ENCODE assay signal across 8 cellular contexts in genomic region chr9:128422022-128422782, GRCh38. TPM values are rescaled to one million over a fixed set of nuclear protein-coding genes. Genes with fewer than 3 reads are reported as not detected.
A peak's percentile ranks its signal among the peaks of the same experiment; 100 is the strongest.
DNase-seq lines count a peak whose midpoint lies in the region; ATAC-seq, FAIRE-seq and TF ChIP-seq lines count a peak whose summit lies in the region.
"Not testable (repeated sequence)": the region's sequence is repeated elsewhere in the genome, so short reads cannot be mapped to it uniquely, and the experiment has no call there.

No MANE protein-coding gene starts in this region.

- H3K9me3 ChIP-seq in HAP-1; astrocyte (ENCODE audit: insufficient read depth, low read depth, low read length); esophagus muscularis mucosa; tibial artery: not testable (repeated sequence)

- H4K20me1 ChIP-seq in astrocyte (ENCODE audit: insufficient read depth, low read length) = not testable (repeated sequence)

- not testable (repeated sequence) for TF ChIP-seq EP300 in esophagus muscularis mucosa (IDR thresholded peaks at IDR 0.05)

- H3K9me3 Mint-ChIP-seq in astrocyte (ENCODE audit: unreplicated experiment); memory B cell; osteocyte (ENCODE audit: unreplicated experiment): not testable (repeated sequence)

- POLR2A ChIA-PET in RWPE1 (lab: Yijun Ruan, JAX; ENCODE audit: low non-redundant PET) = not testable (repeated sequence)

- not testable (repeated sequence) for H3K27me3 ChIP-seq in HAP-1 (ENCODE audit: low read depth); astrocyte (ENCODE audit: insufficient read depth, low read length); esophagus muscularis mucosa; tibial artery

- not testable (repeated sequence) for H3K27me3 Mint-ChIP-seq in astrocyte (ENCODE audit: low read depth, unreplicated experiment); memory B cell; osteocyte (ENCODE audit: unreplicated experiment)

- H3K4me1 ChIP-seq in HAP-1 = peaks cover 16% of the 10 kb centered on the region
- peaks cover 12% of the 10 kb centered on the region for H3K4me1 ChIP-seq in astrocyte (ENCODE audit: insufficient read depth, low read length)
- peaks cover 15 to 31% (median 28%) of the 10 kb centered on the region in 4 donors for H3K4me1 ChIP-seq in esophagus muscularis mucosa
- peaks cover 0 to 26% (median 24%) of the 10 kb centered on the region in 4 donors for H3K4me1 ChIP-seq in tibial artery

- not testable (repeated sequence) for FAIRE-seq in astrocyte (lab: Jason Lieb, UNC)

- in situ Hi-C loops in HAP-1 (cut with MboI; ENCODE audit: low sequenced_read_pairs) = not testable (repeated sequence)

- peak overlapping the region; percentile 79 for H3K4me3 Mint-ChIP-seq in astrocyte (ENCODE audit: unreplicated experiment)
- peak overlapping the region; percentile 44 for H3K4me3 Mint-ChIP-seq in memory B cell
- H3K4me3 Mint-ChIP-seq in osteocyte (ENCODE audit: unreplicated experiment) = peak overlapping the region; percentile 80

- DNase-seq in AG09309 (ENCODE audit: low read depth); HAP-1 (ENCODE audit: low spot score in 2 of 2); RWPE1 (ENCODE audit: low spot score); astrocyte (ENCODE audit: low read depth); esophagus muscularis mucosa (ENCODE audit: extremely low spot score); memory B cell (ENCODE audit: low spot score in 2 of 2); osteocyte (ENCODE audit: extremely low spot score, unreplicated experiment); tibial artery: not testable (repeated sequence)

- not testable (repeated sequence) for TF ChIP-seq CTCF in AG09309 (IDR thresholded peaks at IDR 0.05; ENCODE audit: control insufficient read depth, insufficient read depth, low read depth, low read length, missing control alignments); RWPE1 (conservative IDR thresholded peaks at IDR 0.05; ENCODE audit: low read depth); astrocyte (IDR thresholded peaks at IDR 0.05; ENCODE audit: insufficient read depth, low read depth, low read length); esophagus muscularis mucosa (IDR thresholded peaks at IDR 0.05); osteocyte (IDR thresholded peaks at IDR 0.05); tibial artery (IDR thresholded peaks at IDR 0.05)

- H3K36me3 Mint-ChIP-seq in astrocyte (ENCODE audit: low read depth, unreplicated experiment) = peaks cover 13% of the 10 kb centered on the region
- not testable (repeated sequence) for H3K36me3 Mint-ChIP-seq in memory B cell; osteocyte (ENCODE audit: unreplicated experiment)

- ATAC-seq in memory B cell (ENCODE audit: low read depth) = not testable (repeated sequence)

- not testable (repeated sequence) for H2AFZ ChIP-seq in astrocyte (ENCODE audit: low read depth, low read length)

- peak overlapping the region; percentile 73 for H3K27ac Mint-ChIP-seq in astrocyte (ENCODE audit: unreplicated experiment)
- H3K27ac Mint-ChIP-seq in memory B cell; osteocyte (ENCODE audit: unreplicated experiment): not testable (repeated sequence)

- not testable (repeated sequence) for H3K4me1 Mint-ChIP-seq in astrocyte (ENCODE audit: low read depth, unreplicated experiment); memory B cell
- H3K4me1 Mint-ChIP-seq in osteocyte (ENCODE audit: unreplicated experiment) = peaks cover 18% of the 10 kb centered on the region

- peak overlapping the region; percentile 97 for H3K4me2 ChIP-seq in astrocyte (ENCODE audit: low read length)

- CTCF ChIA-PET in RWPE1 (lab: Yijun Ruan, JAX) = interaction anchor here (0.5 to 2.9 kb wide), 2 partner anchors 16 to 213 kb away, joined by 3 to 18 read pairs; no protein-coding TSS in a partner anchor

- H3K27ac ChIP-seq in RWPE1 = peak overlapping the region; percentile 80
- not testable (repeated sequence) for H3K27ac ChIP-seq in astrocyte (ENCODE audit: low read depth, low read length)
- H3K27ac ChIP-seq in esophagus muscularis mucosa (replicated peaks in 1 of 4) = peak overlapping the region; percentile 77 to 91 (median 81)
- H3K27ac ChIP-seq in tibial artery = peak overlapping the region; percentile 80 to 81

- H3K36me3 ChIP-seq in HAP-1 (replicated peaks); astrocyte (ENCODE audit: insufficient read depth, low read length): not testable (repeated sequence)
- H3K36me3 ChIP-seq in esophagus muscularis mucosa (peaks cover 0 to 40% (median 13%) of the 10 kb centered on the region in 4 donors), tibial artery (peaks cover 0 to 29% (median 8%) of the 10 kb centered on the region in 3 donors)

- intact Hi-C loops in esophagus muscularis mucosa (cut with DNase I); tibial artery (cut with DNase I; ENCODE audit: low total_unique reads): not testable (repeated sequence)

- WGBS in esophagus muscularis mucosa = 92% methylated on average over 12 of the region's 13 CpGs

- H3K79me2 ChIP-seq in astrocyte (ENCODE audit: insufficient read depth, low read length) = peaks cover 12% of the 10 kb centered on the region

- not testable (repeated sequence) for TF ChIP-seq POLR2A in esophagus muscularis mucosa (IDR thresholded peaks at IDR 0.05; ENCODE audit: low read depth)

- H3K9ac ChIP-seq in astrocyte (ENCODE audit: low read length) = not testable (repeated sequence)

- H3K4me3 ChIP-seq in AG09309 (ENCODE audit: control insufficient read depth, low read depth, low read length) (peak overlapping the region; percentile 90), HAP-1 (peak overlapping the region; percentile 76), astrocyte (ENCODE audit: insufficient read depth, low read depth, low read length) (peak overlapping the region; percentile 73), esophagus muscularis mucosa (peak overlapping the region in 2 of 4 donors; percentile 98 to 100), tibial artery (peak overlapping the region in 1 of 2 donors; percentile 99)

RNA-seq across cellular contexts. Expression of gene CERCAM, which starts 1.5 kb away (rescaled TPM):
- total RNA-seq in astrocyte (66.1 and 99.8 TPM in 2 replicates), esophagus muscularis mucosa (10 to 100 TPM; 21.7 to 31.0 (median 27.5) TPM), osteocyte (128 and 132 TPM in 2 replicates)

RNA-seq across cellular contexts. Expression of gene ODF2, which starts 33.6 kb away (rescaled TPM):
- total RNA-seq in astrocyte = 26.2 and 28.1 TPM in 2 replicates
- 10 to 100 TPM; 18.1 to 34.3 (median 23.0) TPM for total RNA-seq in esophagus muscularis mucosa
- total RNA-seq in osteocyte = 37.7 and 40.5 TPM in 2 replicates

RNA-seq across cellular contexts. Expression of gene URM1, which starts 51.0 kb away (rescaled TPM):
- total RNA-seq in astrocyte = 50.7 and 51.6 TPM in 2 replicates
- 10 to 100 TPM; 25.3 to 36.8 (median 28.3) TPM for total RNA-seq in esophagus muscularis mucosa
- 57.0 and 62.0 TPM in 2 replicates for total RNA-seq in osteocyte
